Comparison of ENCODE assay signal across 17 cellular contexts in the genomic region with DNA sequence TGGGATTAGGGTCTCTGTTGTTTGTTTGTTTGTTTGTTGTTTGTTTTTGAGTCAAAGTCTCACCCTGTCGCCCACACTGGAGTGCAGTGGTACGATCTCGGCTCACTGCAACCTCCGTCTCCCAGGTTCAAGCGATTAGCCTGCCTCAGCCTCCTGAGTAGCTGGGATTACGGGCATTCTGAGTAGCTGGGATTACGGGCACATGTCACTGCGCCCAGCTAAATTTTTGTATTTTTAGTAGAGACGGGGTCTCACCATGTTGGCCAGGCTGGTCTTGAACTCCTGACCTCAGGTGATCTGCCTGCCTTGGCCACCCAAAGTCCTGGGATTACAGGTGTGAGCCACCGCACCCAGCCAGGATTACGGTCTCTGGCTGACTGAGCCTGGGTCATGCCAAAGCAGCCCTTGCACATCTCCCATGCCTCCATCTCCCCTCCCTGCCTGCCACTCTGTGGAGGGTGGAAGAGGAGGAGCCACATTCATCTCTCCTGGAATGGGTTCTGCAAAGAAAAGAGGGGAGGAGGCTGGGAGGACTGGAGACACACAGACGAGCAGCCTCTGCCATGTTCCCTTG. TPM values are rescaled to one million over a fixed set of nuclear protein-coding genes. Genes with fewer than 3 reads are reported as not detected.
A peak's percentile ranks its signal among the peaks of the same experiment; 100 is the strongest.
DNase-seq lines count a peak whose midpoint lies in the region; ATAC-seq and TF ChIP-seq lines count a peak whose summit lies in the region.
"Had no signal": no experiment of that assay in that cellular context is flagged by ENCODE, and none has a peak within 500 bp of the region (broad histone marks: within the 10 kb centered on the region; RNA-seq: fewer than 3 reads in every experiment).

No MANE protein-coding gene starts in this region.

- H3K27ac ChIP-seq in H9 (ENCODE audit: insufficient read length, low read depth, low read length) (no peak overlapping the region), thoracic aorta (peak overlapping the region; percentile 68 to 81), colonic mucosa (no peak overlapping the region)
- H3K27ac ChIP-seq: SK-N-MC had no signal

- TF ChIP-seq CTCF in H9 (conservative IDR thresholded peaks at IDR 0.05) (no peak), MCF 10A (IDR thresholded peaks at IDR 0.05; ENCODE audit: unreplicated experiment) (no peak), thoracic aorta (IDR thresholded peaks at IDR 0.05) (no peak), colonic mucosa (IDR thresholded peaks at IDR 0.05) (no peak)

- no peaks in the 10 kb centered on the region for H3K79me2 ChIP-seq in H9 (ENCODE audit: insufficient read depth, low read length)

- BruUV-seq in MCF 10A (replicated peaks; lab: Mats Ljungman, UMichigan): no TSS peak

- no peak overlapping the region for H3K4ac ChIP-seq in H9 (ENCODE audit: low read depth, low read length)

- H3K23ac ChIP-seq in H9 (ENCODE audit: insufficient read length, low read depth, low read length): no peak overlapping the region

- no peak overlapping the region for H2AFZ ChIP-seq in H9 (ENCODE audit: low read length)

- intact Hi-C loops in MCF 10A (cut with micrococcal nuclease) (loop anchor here (2.0 kb wide), 1 partner anchor 17 kb away; no protein-coding TSS in a partner anchor), colonic mucosa (cut with DNase I) (no loop called here)

- H3K56ac ChIP-seq in H9 (ENCODE audit: insufficient read length, low read depth, low read length): no peak overlapping the region

- no peaks in the 10 kb centered on the region for H3K27me3 ChIP-seq in H9 (ENCODE audit: insufficient read depth, low read length)
- no peaks in the 10 kb centered on the region for H3K27me3 ChIP-seq in thoracic aorta (replicated peaks; ENCODE audit: insufficient read depth)
- H3K27me3 ChIP-seq in HAP-1 (ENCODE audit: low read depth): no peaks in the 10 kb centered on the region
- no peaks in the 10 kb centered on the region for H3K27me3 ChIP-seq in colonic mucosa

- H3K27me3 Mint-ChIP-seq in H9 (ENCODE audit: low read depth): no peaks in the 10 kb centered on the region; the same call in none of the 2 replicates
- H3K27me3 Mint-ChIP-seq in MCF 10A (ENCODE audit: insufficient read depth, unreplicated experiment): no peaks in the 10 kb centered on the region
- H3K27me3 Mint-ChIP-seq: naive thymus-derived CD4-positive, alpha-beta T cell had no signal

- WGBS in H9 (ENCODE audit: extremely low coverage, insufficient read length, low lambda C conversion rate): no CpG with 5 or more reads among the region's 12 CpGs

- H3K14ac ChIP-seq in H9 (ENCODE audit: insufficient read depth, low read length): no peak overlapping the region

- H3K27ac Mint-ChIP-seq in H9: no peak overlapping the region
- H3K27ac Mint-ChIP-seq in MCF 10A (ENCODE audit: low read depth, unreplicated experiment): peak overlapping the region; percentile 55

- no peaks in the 10 kb centered on the region for H4K20me1 ChIP-seq in H9 (ENCODE audit: control insufficient read depth, insufficient read depth, insufficient read length)

- POLR2A ChIA-PET in MCF 10A (lab: Yijun Ruan, JAX): interaction anchor here (0.7 to 2.5 kb wide), 6 partner anchors 16 to 135 kb away, joined by 3 to 9 read pairs (median 6); no protein-coding TSS in a partner anchor

- no peak overlapping the region for H2BK120ac ChIP-seq in H9 (ENCODE audit: low read depth, low read length, poor library complexity, severe bottlenecking)

- no peaks in the 10 kb centered on the region for H3K23me2 ChIP-seq in H9 (ENCODE audit: insufficient read length, low read depth, low read length, poor library complexity, severe bottlenecking)

- no peak overlapping the region for H3K18ac ChIP-seq in H9 (ENCODE audit: insufficient read length, low read depth, low read length)

- H4K8ac ChIP-seq in H9 (replicated peaks; ENCODE audit: insufficient read length, low read depth, low read length): no peak overlapping the region

- no peak overlapping the region for H2BK12ac ChIP-seq in H9 (ENCODE audit: insufficient read length, low read depth, low read length)

- CTCF ChIA-PET in MCF 10A (lab: Yijun Ruan, JAX): interaction anchor here (0.6 to 11.3 kb wide), 8 partner anchors 13 to 115 kb away, joined by 3 to 189 read pairs (median 5); no protein-coding TSS in a partner anchor

- H3K9ac ChIP-seq in H9 (ENCODE audit: extremely low read depth, insufficient read length, low read length): no peak overlapping the region
- H3K9ac ChIP-seq in colonic mucosa (ENCODE audit: low read depth in 2 of 2, low read length in 2 of 2): no peak overlapping the region

- H3K36me3 ChIP-seq in thoracic aorta (no peaks in the 10 kb centered on the region), HAP-1 (replicated peaks) (no peaks in the 10 kb centered on the region), colonic mucosa (no peaks in the 10 kb centered on the region)

- H3K9me3 ChIP-seq in H9 (ENCODE audit: control insufficient read depth, low read depth, low read length) (no peaks in the 10 kb centered on the region), thoracic aorta (no peaks in the 10 kb centered on the region), HAP-1 (no peaks in the 10 kb centered on the region), colonic mucosa (no peaks in the 10 kb centered on the region)

- H2BK5ac ChIP-seq in H9 (ENCODE audit: insufficient read length, low read length): no peak overlapping the region

- H4K91ac ChIP-seq in H9 (ENCODE audit: insufficient read length, low read depth, low read length): no peak overlapping the region

- H3K79me1 ChIP-seq in H9 (ENCODE audit: insufficient read depth, low read depth, low read length, poor library complexity, severe bottlenecking): no peaks in the 10 kb centered on the region

- no peak overlapping the region for H2BK20ac ChIP-seq in H9 (ENCODE audit: low read depth, low read length, poor library complexity, severe bottlenecking)

- no peak overlapping the region for H3T11ph ChIP-seq in H9 (ENCODE audit: low read length)

- no peak overlapping the region for H3K4me3 Mint-ChIP-seq in H9
- no peak overlapping the region for H3K4me3 Mint-ChIP-seq in MCF 10A (ENCODE audit: unreplicated experiment)
- H3K4me3 Mint-ChIP-seq: naive thymus-derived CD4-positive, alpha-beta T cell; stimulated activated naive CD8-positive, alpha-beta T cell treated with anti-CD3 and anti-CD28 coated beads, Interleukin-15, amount 100 ng/mL, for 72 hours had no signal

- ATAC-seq in thoracic aorta (ENCODE audit: insufficient number of reproducible peaks, low FRiP score, low read depth): no peak
- ATAC-seq in HG03342 (IDR thresholded peaks at IDR 0.05; ENCODE audit: unreplicated experiment): no peak
- ATAC-seq: GM12878; K562; stimulated activated naive CD8-positive, alpha-beta T cell treated with anti-CD3 and anti-CD28 coated beads, Interleukin-15, amount 100 ng/mL, for 72 hours had no signal

- H3K9me3 Mint-ChIP-seq in H9 (peaks cover 5 to 6% of the 10 kb centered on the region in 2 experiments; a peak in 4 of 5 replicates), MCF 10A (ENCODE audit: unreplicated experiment) (no peaks in the 10 kb centered on the region)
- H3K9me3 Mint-ChIP-seq: stimulated activated naive CD8-positive, alpha-beta T cell treated with anti-CD3 and anti-CD28 coated beads, Interleukin-15, amount 100 ng/mL, for 72 hours had no signal

- in situ Hi-C loops in HAP-1 (cut with MboI; ENCODE audit: low sequenced_read_pairs): no loop called here

- peak; percentile 22 for DNase-seq in H9
- no peak for DNase-seq in MCF 10A (ENCODE audit: unreplicated experiment)
- peak; percentile 53 for DNase-seq in mesenteric fat pad (ENCODE audit: low spot score)
- no peak for DNase-seq in thoracic aorta (ENCODE audit: low spot score)
- no peak for DNase-seq in HAP-1 (ENCODE audit: low spot score in 2 of 2)
- no peak for DNase-seq in colonic mucosa
- no peak for DNase-seq in HUDEP-2 (lab: John Stamatoyannopoulos, UW; ENCODE audit: unreplicated experiment in 76 of 76)
- DNase-seq: activated naive CD4-positive, alpha-beta T cell; GDM1; naive thymus-derived CD4-positive, alpha-beta T cell; NCI-H1105 treated with DMSO at 0.1 percent for 48 hours; NCI-H748 treated with DMSO at 0.1 percent for 48 hours; stimulated activated naive CD8-positive, alpha-beta T cell treated with anti-CD3 and anti-CD28 coated beads, Interleukin-15, amount 100 ng/mL, for 72 hours had no signal

- H3K4me1 ChIP-seq in H9 (ENCODE audit: insufficient read depth, low read length) (no peaks in the 10 kb centered on the region), thoracic aorta (ENCODE audit: control insufficient read depth in 1 of 2, low read depth in 2 of 2) (peaks cover 17 to 33% of the 10 kb centered on the region in 2 donors), HAP-1 (no peaks in the 10 kb centered on the region), colonic mucosa (no peaks in the 10 kb centered on the region)

- H3K4me3 ChIP-seq in thoracic aorta (no peak overlapping the region), HAP-1 (no peak overlapping the region), colonic mucosa (no peak overlapping the region)
- H3K4me3 ChIP-seq: GM12878, K562, SK-N-MC had no signal

- no peak overlapping the region for H2BK15ac ChIP-seq in H9 (ENCODE audit: low read depth, low read length)

- no peak overlapping the region for H3K4me2 ChIP-seq in H9 (ENCODE audit: insufficient read depth, insufficient read length, low read length)

- H3K36me3 Mint-ChIP-seq in H9 (ENCODE audit: insufficient read depth in 1 of 3, low read depth in 3 of 3) (peaks cover 0 to 10% (median 0%) of the 10 kb centered on the region in 3 experiments; a peak in 2 of 7 replicates), MCF 10A (ENCODE audit: insufficient read depth, unreplicated experiment) (peaks cover 6% of the 10 kb centered on the region)

- no peak overlapping the region for H4K5ac ChIP-seq in H9 (ENCODE audit: insufficient read length, low read depth, low read length)

- peaks cover 11 to 15% of the 10 kb centered on the region in 2 experiments for H3K4me1 Mint-ChIP-seq in H9
- H3K4me1 Mint-ChIP-seq in MCF 10A (ENCODE audit: insufficient read depth, unreplicated experiment): peaks cover 32% of the 10 kb centered on the region

- no peak overlapping the region for H2AK5ac ChIP-seq in H9 (ENCODE audit: insufficient read length, low read length)

RNA-seq across cellular contexts. Expression of a gene that starts 59.2 kb away (rescaled TPM):
- total RNA-seq in H9 (2021) (0.24 TPM in 1 of 2 replicates, not detected in the other), MCF 10A (2022) (1.1 and 2.7 TPM in 2 replicates), mesenteric fat pad (0.51 TPM), thoracic aorta (under 1 TPM in 1 of 2 donors, not detected in 1; 0.28 TPM), colonic mucosa (under 1 TPM in 1 of 2 donors, not detected in 1; 0.32 TPM)
- total RNA-seq: GM12878; K562; naive thymus-derived CD4-positive, alpha-beta T cell had no signal

Comparison
In these comparisons a context has a peak if more than half of its experiments do, and no peak if none do; other contexts are left out.
1. DNase-seq: peak in H9 (single experiment) and mesenteric fat pad (single experiment); none in MCF 10A (single experiment), thoracic aorta (single experiment), HAP-1 (0 of 2), colonic mucosa (single experiment) and HUDEP-2 (0 of 76).
2. H3K27ac ChIP-seq: peak in thoracic aorta (2 of 2); none in H9 (single experiment) and colonic mucosa (single experiment).